Comparison of ENCODE assay signal across 19 cellular contexts in the genomic region with DNA sequence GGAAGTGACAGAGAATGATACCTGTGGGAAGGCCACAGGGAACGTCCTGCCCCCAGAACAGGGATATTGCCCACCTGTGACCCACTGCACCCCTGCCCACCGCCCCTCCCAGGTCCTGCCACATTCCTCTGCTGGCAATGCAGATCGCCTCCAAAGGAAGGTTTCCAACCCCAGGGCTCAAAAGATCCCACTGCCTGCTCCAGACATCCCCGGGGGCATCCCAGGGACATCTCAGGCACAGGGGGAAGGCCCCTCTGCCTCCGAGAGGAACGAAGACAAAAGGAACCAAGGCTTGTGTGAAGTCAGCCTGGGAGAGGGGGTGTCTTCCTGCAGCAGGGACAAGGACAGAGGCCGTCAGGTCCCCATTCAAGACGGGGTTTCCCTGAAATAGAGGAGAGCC.
"Had no signal": no experiment of that assay in that cellular context is flagged by ENCODE, and none has a peak within 500 bp of the region (broad histone marks: within the 10 kb centered on the region; RNA-seq: fewer than 3 reads in every experiment).

No MANE protein-coding gene starts in this region.

- ATAC-seq: activated CD4-positive, alpha-beta T cell treated with anti-CD3 and anti-CD28 coated beads for 36 hours; gastroesophageal sphincter; psoas muscle had no signal

- H3K4me3 ChIP-seq: esophagus muscularis mucosa, gastroesophageal sphincter, heart left ventricle, left ventricle myocardium inferior, ovary, psoas muscle, stomach, vagina had no signal

- H3K9me3 Mint-ChIP-seq: activated naive CD4-positive, alpha-beta T cell treated with anti-CD3 and anti-CD28 coated beads, Interleukin-2, amount 50 U/mL, for 24 hours; immature natural killer cell; neural crest cell had no signal

- DNase-seq: activated CD4-positive, alpha-beta T cell treated with anti-CD3 and anti-CD28 coated beads for 36 hours; activated CD4-positive, alpha-beta T cell treated with anti-CD3 and anti-CD28 coated beads, Interleukin-2, amount 50 U/mL, for 48 hours; activated gamma-delta T cell; cerebellar nuclear complex; cortex of kidney; heart left ventricle; immature natural killer cell; kidney glomerular epithelial cell; left ventricle myocardium inferior; ovary; psoas muscle; stimulated activated CD4-positive, alpha-beta T cell treated with anti-CD3 and anti-CD28 coated beads, Interleukin-2, amount 100 ng/mL, for 48 hours; stomach; trophoblast cell had no signal

- H3K27ac Mint-ChIP-seq: activated CD4-positive, alpha-beta T cell treated with anti-CD3 and anti-CD28 coated beads for 36 hours; activated naive CD4-positive, alpha-beta T cell treated with anti-CD3 and anti-CD28 coated beads, Interleukin-2, amount 50 U/mL, for 24 hours; immature natural killer cell had no signal

- H3K27me3 Mint-ChIP-seq: activated CD4-positive, alpha-beta T cell treated with anti-CD3 and anti-CD28 coated beads for 36 hours; activated naive CD4-positive, alpha-beta T cell treated with anti-CD3 and anti-CD28 coated beads, Interleukin-2, amount 50 U/mL, for 24 hours had no signal

- H3K4me1 ChIP-seq: gastroesophageal sphincter, psoas muscle, stomach had no signal

- H3K36me3 ChIP-seq: ovary had no signal

- H3K27ac ChIP-seq: esophagus muscularis mucosa, ovary, psoas muscle, stomach, vagina had no signal

- H3K4me3 Mint-ChIP-seq: activated CD4-positive, alpha-beta T cell treated with anti-CD3 and anti-CD28 coated beads for 36 hours; activated naive CD4-positive, alpha-beta T cell treated with anti-CD3 and anti-CD28 coated beads, Interleukin-2, amount 50 U/mL, for 24 hours; immature natural killer cell; neural crest cell had no signal

- H3K4me1 Mint-ChIP-seq: activated CD4-positive, alpha-beta T cell treated with anti-CD3 and anti-CD28 coated beads for 36 hours; activated naive CD4-positive, alpha-beta T cell treated with anti-CD3 and anti-CD28 coated beads, Interleukin-2, amount 50 U/mL, for 24 hours; immature natural killer cell had no signal

- H3K9me3 ChIP-seq: esophagus muscularis mucosa, gastroesophageal sphincter, heart left ventricle, left ventricle myocardium inferior, ovary, psoas muscle, stomach, vagina had no signal

- H3K27me3 ChIP-seq: esophagus muscularis mucosa, gastroesophageal sphincter, heart left ventricle, ovary, stomach, vagina had no signal
